ENCODE assay signal across 14 cellular contexts in genomic region chr3:10553586-10554235, GRCh38. TPM values are rescaled to one million over a fixed set of nuclear protein-coding genes. Genes with fewer than 3 reads are reported as not detected.
DNase-seq lines count a peak whose midpoint lies in the region; ATAC-seq and TF ChIP-seq lines count a peak whose summit lies in the region.
"Had no signal": no experiment of that assay in that cellular context is flagged by ENCODE, and none has a peak within 500 bp of the region (broad histone marks: within the 10 kb centered on the region; RNA-seq: fewer than 3 reads in every experiment).

No MANE protein-coding gene starts in this region.

- H3K36me3 Mint-ChIP-seq in GM23338 (ENCODE audit: low read depth) (no peaks in the 10 kb centered on the region), endodermal cell (ENCODE audit: low read depth) (no peaks in the 10 kb centered on the region)
- H3K36me3 Mint-ChIP-seq: activated naive CD8-positive, alpha-beta T cell treated with anti-CD3 and anti-CD28 coated beads, Interleukin-2, amount 10 ng/mL, durations not matched to agents 7 days and 5 days had no signal

- H3K9me2 ChIP-seq in GM23338 (ENCODE audit: insufficient read depth) = no peaks in the 10 kb centered on the region

- peak overlapping the region; percentile 58; the same call in 1 of the 2 replicates for H3K27ac Mint-ChIP-seq in GM23338
- peak overlapping the region; percentile 90 for H3K27ac Mint-ChIP-seq in endodermal cell
- H3K27ac Mint-ChIP-seq: activated CD4-positive, alpha-beta T cell treated with anti-CD3 and anti-CD28 coated beads, Interleukin-2, amount 10 ng/mL, durations not matched to agents 7 days and 5 days; activated naive CD8-positive, alpha-beta T cell treated with anti-CD3 and anti-CD28 coated beads, Interleukin-2, amount 10 ng/mL, durations not matched to agents 7 days and 5 days had no signal

- H3K9me3 Mint-ChIP-seq in GM23338 = no peaks in the 10 kb centered on the region
- no peaks in the 10 kb centered on the region for H3K9me3 Mint-ChIP-seq in endodermal cell
- H3K9me3 Mint-ChIP-seq: activated CD4-positive, alpha-beta T cell treated with anti-CD3 and anti-CD28 coated beads, Interleukin-2, amount 10 ng/mL, durations not matched to agents 7 days and 5 days; activated naive CD8-positive, alpha-beta T cell treated with anti-CD3 and anti-CD28 coated beads, Interleukin-2, amount 10 ng/mL, durations not matched to agents 7 days and 5 days; immature natural killer cell had no signal

- H3K27me3 Mint-ChIP-seq in GM23338 (ENCODE audit: insufficient read depth, low read depth, poor library complexity) = peaks cover 10% of the 10 kb centered on the region
- H3K27me3 Mint-ChIP-seq in endodermal cell (ENCODE audit: insufficient read depth) = peaks cover 19% of the 10 kb centered on the region

- H3K4me1 Mint-ChIP-seq in GM23338 (peaks cover 13% of the 10 kb centered on the region; the same call in 2 of the 3 replicates), endodermal cell (peaks cover 23% of the 10 kb centered on the region)

- peak overlapping the region; percentile 39 for H3K9ac ChIP-seq in endodermal cell (ENCODE audit: extremely low read depth, low read length, poor library complexity, severe bottlenecking)

- H3K4me1 ChIP-seq in GM23338 (ENCODE audit: insufficient read depth) = peaks cover 3% of the 10 kb centered on the region; the same call in 1 of the 2 replicates
- H3K4me1 ChIP-seq in endodermal cell (ENCODE audit: control insufficient read depth, insufficient read depth, low read length) = peaks cover 17% of the 10 kb centered on the region
- H3K4me1 ChIP-seq in neuron (ENCODE audit: insufficient read depth, low read length) = peaks cover 15% of the 10 kb centered on the region
- no peaks in the 10 kb centered on the region for H3K4me1 ChIP-seq in SJCRH30

- no peak overlapping the region for H3K4me3 Mint-ChIP-seq in GM23338
- H3K4me3 Mint-ChIP-seq in endodermal cell = peak overlapping the region; percentile 17
- H3K4me3 Mint-ChIP-seq: activated CD4-positive, alpha-beta T cell treated with anti-CD3 and anti-CD28 coated beads, Interleukin-2, amount 10 ng/mL, durations not matched to agents 7 days and 5 days; activated naive CD8-positive, alpha-beta T cell treated with anti-CD3 and anti-CD28 coated beads, Interleukin-2, amount 10 ng/mL, durations not matched to agents 7 days and 5 days had no signal

- peak; percentile 91 for ATAC-seq in GM23338
- no peak for ATAC-seq in GM19452 (IDR thresholded peaks at IDR 0.05; ENCODE audit: unreplicated experiment)
- ATAC-seq: GM12878 had no signal

- H3F3A ChIP-seq in GM23338 (replicated peaks; ENCODE audit: low read depth) = no peaks in the 10 kb centered on the region

- no peaks in the 10 kb centered on the region for H3K27me3 ChIP-seq in GM23338 (ENCODE audit: insufficient read depth)
- H3K27me3 ChIP-seq in endodermal cell (ENCODE audit: control insufficient read depth, insufficient read depth, low read length, poor library complexity, severe bottlenecking) = no peaks in the 10 kb centered on the region
- no peaks in the 10 kb centered on the region for H3K27me3 ChIP-seq in neuron (ENCODE audit: insufficient read depth, low read length)
- peaks cover 7% of the 10 kb centered on the region for H3K27me3 ChIP-seq in SJCRH30

- H2AFZ ChIP-seq in GM23338 (peak overlapping the region; percentile 92), neuron (ENCODE audit: low read depth, low read length) (peak overlapping the region; percentile 20)

- no peaks in the 10 kb centered on the region for H4K20me1 ChIP-seq in GM23338 (replicated peaks; ENCODE audit: insufficient read depth)

- H3K9me3 ChIP-seq in endodermal cell (ENCODE audit: control insufficient read depth, low read length) = no peaks in the 10 kb centered on the region
- no peaks in the 10 kb centered on the region for H3K9me3 ChIP-seq in neuron (ENCODE audit: low read length)
- no peaks in the 10 kb centered on the region for H3K9me3 ChIP-seq in SJCRH30 (replicated peaks)

- H3K27ac ChIP-seq in GM23338 (ENCODE audit: low read depth) (no peak overlapping the region), endodermal cell (ENCODE audit: low read depth, low read length) (peak overlapping the region; percentile 94), SJCRH30 (no peak overlapping the region)

- no peak overlapping the region for H3K4me2 ChIP-seq in GM23338

- H3K79me2 ChIP-seq in GM23338 (replicated peaks; ENCODE audit: insufficient read depth) = no peaks in the 10 kb centered on the region

- TF ChIP-seq CTCF in GM23338 (conservative IDR thresholded peaks at IDR 0.05; ENCODE audit: low read depth in 2 of 2) (peak in 1 of 2 experiments; percentile 52; a peak in 2 of 4 replicates), endodermal cell (conservative IDR thresholded peaks at IDR 0.05) (no peak)

- H3K36me3 ChIP-seq in GM23338 (ENCODE audit: insufficient read depth) = no peaks in the 10 kb centered on the region
- no peaks in the 10 kb centered on the region for H3K36me3 ChIP-seq in endodermal cell (ENCODE audit: control insufficient read depth, insufficient read depth, low read length)
- no peaks in the 10 kb centered on the region for H3K36me3 ChIP-seq in neuron (ENCODE audit: insufficient read depth, low read length)
- H3K36me3 ChIP-seq in SJCRH30 = no peaks in the 10 kb centered on the region

- H3K4me3 ChIP-seq in GM23338 (no peak overlapping the region), endodermal cell (ENCODE audit: low read length) (peak overlapping the region; percentile 41), neuron (ENCODE audit: low read length) (no peak overlapping the region), SJCRH30 (no peak overlapping the region)
- H3K4me3 ChIP-seq: GM12878 had no signal

- peak; percentile 87 for DNase-seq in GM23338 (ENCODE audit: low spot score)
- DNase-seq in NCI-H69 (lab: John Stamatoyannopoulos, UW) = peak; percentile 25
- DNase-seq in endodermal cell = peak; percentile 84
- no peak for DNase-seq in DMS114 treated with DMSO at 0.1 percent for 48 hours (lab: John Stamatoyannopoulos, UW; ENCODE audit: unreplicated experiment)
- DNase-seq in SJCRH30 = no peak
- no peak for DNase-seq in NCI-H1436 (lab: John Stamatoyannopoulos, UW)
- DNase-seq: activated CD4-positive, alpha-beta T cell treated with anti-CD3 and anti-CD28 coated beads, Interleukin-2, amount 10 ng/mL, durations not matched to agents 7 days and 5 days; activated naive CD8-positive, alpha-beta T cell treated with anti-CD3 and anti-CD28 coated beads, Interleukin-2, amount 10 ng/mL, durations not matched to agents 7 days and 5 days; immature natural killer cell; occipital lobe; SHP77 treated with DMSO at 0.1 percent for 48 hours had no signal

- 0 to 30% methylated on average over 2 to 9 of the region's 9 CpGs for whole genome bisulfite sequencing in endodermal cell (ENCODE audit: insufficient coverage in 1 of 2, insufficient read length in 1 of 2), 2 experiments

TF ChIP-seq in GM23338, 12 proteins besides CTCF, POLR2A, EP300 and RAD21 (continues in another document):
- TF ChIP-seq CREB1 (CRISPR knock-in tag; IDR thresholded peaks at IDR 0.05; ENCODE audit: low read depth) = peak; percentile 64
- TF ChIP-seq POLR2AphosphoS5 (IDR thresholded peaks at IDR 0.05; ENCODE audit: low read depth) = no peak
- TF ChIP-seq NANOG (IDR thresholded peaks at IDR 0.05; ENCODE audit: borderline replicate concordance) = no peak

RNA-seq across cellular contexts. Expression of gene ATP2B2, which starts 48.3 kb away (rescaled TPM):
- total RNA-seq in GM23338 (2014; rRNA removed; shearing (Covaris generic)) = 0.35 and 0.63 TPM in 2 replicates
- polyA plus RNA-seq in GM23338 (2016; fragmentation: Nextera tagmentation; extraction: Ambion mirVana) = 0.42 TPM in 1 of 2 replicates, not detected in the other
- total RNA-seq in endodermal cell = under 1 TPM in 1 of 2 donors, not detected in 1; 0.09 TPM
- polyA plus RNA-seq in endodermal cell (2013, experiment 1 of 2) = 0.64 TPM
- 0.54 TPM for polyA plus RNA-seq in endodermal cell (2013, experiment 2 of 2)
- not detected in 2 replicates for total RNA-seq in SJCRH30 (2014; rRNA removed; shearing (Covaris generic))
- total RNA-seq: activated CD4-positive, alpha-beta T cell treated with anti-CD3 and anti-CD28 coated beads, Interleukin-2, amount 10 ng/mL, durations not matched to agents 7 days and 5 days; activated naive CD8-positive, alpha-beta T cell treated with anti-CD3 and anti-CD28 coated beads, Interleukin-2, amount 10 ng/mL, durations not matched to agents 7 days and 5 days; GM12878 had no signal
- polyA plus RNA-seq: immature natural killer cell had no signal

Comparison
In these comparisons a context has a peak if more than half of its experiments do, and no peak if none do; other contexts are left out.
1. DNase-seq: peak in GM23338 (single experiment), NCI-H69 (single experiment) and endodermal cell (single experiment); none in DMS114 treated with DMSO at 0.1 percent for 48 hours (single experiment), SJCRH30 (0 of 2) and NCI-H1436 (single experiment).